Comparison of ENCODE assay signal across 9 cellular contexts in the genomic region with DNA sequence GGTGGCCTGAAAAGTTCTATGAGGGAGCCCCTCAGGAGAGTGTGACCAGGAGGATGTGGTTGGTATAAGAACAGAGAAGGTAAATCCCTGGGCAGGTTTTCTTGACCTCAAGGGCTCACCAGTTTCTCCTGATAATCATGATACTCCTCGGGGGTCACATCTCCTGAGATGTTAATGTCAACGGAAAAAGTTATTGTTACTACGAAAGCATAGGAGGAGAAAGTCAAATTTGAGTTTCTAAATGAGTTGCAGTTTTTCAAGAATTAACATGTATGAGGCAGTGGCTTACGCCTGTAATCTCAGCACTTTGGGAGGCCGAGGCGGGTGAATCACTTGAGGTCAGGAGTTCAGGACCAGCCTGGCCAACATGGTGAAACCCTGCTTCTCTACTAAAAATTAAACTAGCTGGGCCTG. TPM values are rescaled to one million over a fixed set of nuclear protein-coding genes. Genes with fewer than 3 reads are reported as not detected.
DNase-seq lines count a peak whose midpoint lies in the region; ATAC-seq and TF ChIP-seq lines count a peak whose summit lies in the region.
"Had no signal": no experiment of that assay in that cellular context is flagged by ENCODE, and none has a peak within 500 bp of the region (broad histone marks: within the 10 kb centered on the region; RNA-seq: fewer than 3 reads in every experiment).

No MANE protein-coding gene starts in this region.

- H3K27ac ChIP-seq in brain microvascular endothelial cell (no peak overlapping the region), foreskin keratinocyte (no peak overlapping the region), lower lobe of right lung (no peak overlapping the region), coronary artery (no peak overlapping the region)

- in situ Hi-C loops in brain microvascular endothelial cell (cut with HindIII; ENCODE audit: low pct_ligation_motif_present, low sequenced_read_pairs) = no loop called here

- no peaks in the 10 kb centered on the region for H3K4me1 ChIP-seq in foreskin keratinocyte
- no peaks in the 10 kb centered on the region for H3K4me1 ChIP-seq in lower lobe of right lung

- H3K9me3 ChIP-seq in lower lobe of right lung = no peaks in the 10 kb centered on the region

- TF ChIP-seq CTCF in GM06990 (IDR thresholded peaks at IDR 0.05; ENCODE audit: insufficient read depth, low read length, poor library complexity, severe bottlenecking) (no peak), brain microvascular endothelial cell (IDR thresholded peaks at IDR 0.05; ENCODE audit: low read depth, low read length, missing control alignments) (no peak), foreskin keratinocyte (conservative IDR thresholded peaks at IDR 0.05) (no peak), lower lobe of right lung (IDR thresholded peaks at IDR 0.05) (no peak), coronary artery (IDR thresholded peaks at IDR 0.05) (no peak)

- peak; percentile 63 for ATAC-seq in GM19372 (IDR thresholded peaks at IDR 0.05; ENCODE audit: low read depth, unreplicated experiment)
- peak; percentile 67 for ATAC-seq in HG03565 (IDR thresholded peaks at IDR 0.05; ENCODE audit: unreplicated experiment)
- no peak for ATAC-seq in foreskin keratinocyte
- no peak for ATAC-seq in lower lobe of right lung

- H3K27me3 ChIP-seq in GM06990 (replicated peaks; ENCODE audit: control insufficient read depth, insufficient read depth, low read length) (no peaks in the 10 kb centered on the region), brain microvascular endothelial cell (replicated peaks) (no peaks in the 10 kb centered on the region), foreskin keratinocyte (no peaks in the 10 kb centered on the region), lower lobe of right lung (ENCODE audit: low read depth) (no peaks in the 10 kb centered on the region)

- peaks cover 3% of the 10 kb centered on the region for H3K36me3 ChIP-seq in GM06990 (ENCODE audit: control insufficient read depth, insufficient read depth, low read length)
- no peaks in the 10 kb centered on the region for H3K36me3 ChIP-seq in brain microvascular endothelial cell (replicated peaks)
- peaks cover 27% of the 10 kb centered on the region for H3K36me3 ChIP-seq in lower lobe of right lung

- no peak overlapping the region for H3K4me3 ChIP-seq in GM06990 (replicated peaks; ENCODE audit: low read depth, low read length)
- H3K4me3 ChIP-seq in brain microvascular endothelial cell (ENCODE audit: low read depth, low read length) = no peak overlapping the region
- no peak overlapping the region for H3K4me3 ChIP-seq in lower lobe of right lung
- H3K4me3 ChIP-seq in coronary artery = no peak overlapping the region

- intact Hi-C loops in lower lobe of right lung (cut with DNase I) = no loop called here

- DNase-seq in GM06990 (ENCODE audit: extremely low read depth, insufficient read length) (peak; percentile 48), brain microvascular endothelial cell (peak; percentile 18), KG1 (lab: John Stamatoyannopoulos, UW) (no peak), foreskin keratinocyte (no peak), lower lobe of right lung (no peak), coronary artery (ENCODE audit: low spot score) (no peak)
- DNase-seq: Right ventricle myocardium superior had no signal

RNA-seq across cellular contexts. Expression of a gene that starts 23.4 kb away (rescaled TPM):
- total RNA-seq in foreskin keratinocyte (29.3 and 30.6 TPM in 2 replicates), lower lobe of right lung (11.3 TPM)
- polyA plus RNA-seq in foreskin keratinocyte = 25.3 and 28.8 TPM in 2 replicates

RNA-seq across cellular contexts. Expression of a gene that starts 23.6 kb away (rescaled TPM):
- 145 and 154 TPM in 2 replicates for total RNA-seq in foreskin keratinocyte
- polyA plus RNA-seq in foreskin keratinocyte = 104 and 126 TPM in 2 replicates
- 102 TPM for total RNA-seq in lower lobe of right lung

Comparison
In these comparisons a context has a peak if more than half of its experiments do, and no peak if none do; other contexts are left out.
1. DNase-seq: peak in GM06990 (single experiment) and brain microvascular endothelial cell (single experiment); none in KG1 (single experiment), foreskin keratinocyte (0 of 2), lower lobe of right lung (single experiment) and coronary artery (single experiment).
2. ATAC-seq: peak in GM19372 (single experiment) and HG03565 (single experiment); none in foreskin keratinocyte (single experiment) and lower lobe of right lung (0 of 2).